In the genomic region with DNA sequence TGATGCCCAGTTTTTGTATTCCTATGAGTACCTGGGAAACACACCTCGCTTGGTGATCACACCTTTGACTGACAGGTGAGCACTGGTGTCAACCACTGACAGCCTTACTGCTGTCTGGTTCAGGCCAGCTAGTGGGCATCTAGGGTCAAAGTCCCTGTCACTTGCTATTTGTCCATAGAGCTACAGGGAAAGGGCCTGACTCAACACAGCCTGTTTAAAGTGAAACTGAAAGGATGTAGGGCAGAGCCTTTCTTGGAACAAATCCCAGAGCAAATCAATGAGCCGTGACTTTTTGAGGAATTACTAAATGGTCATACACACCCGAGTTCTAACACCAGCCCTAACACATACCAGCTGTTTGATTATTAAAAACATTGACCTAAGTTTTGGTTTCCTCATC, we compare ENCODE assay signal across 17 cellular contexts.
DNase-seq lines count a peak whose midpoint lies in the region; ATAC-seq and TF ChIP-seq lines count a peak whose summit lies in the region.
"Had no signal": no experiment of that assay in that cellular context is flagged by ENCODE, and none has a peak within 500 bp of the region (broad histone marks: within the 10 kb centered on the region; RNA-seq: fewer than 3 reads in every experiment).

No MANE protein-coding gene starts in this region.

- peak overlapping the region in 1 of 4 donors; percentile 15 for H3K27ac ChIP-seq in body of pancreas
- H3K27ac ChIP-seq in left lung, result no peak overlapping the region
- H3K27ac ChIP-seq in uterus, result no peak overlapping the region
- H3K27ac ChIP-seq: BLaER1 treated with 17β-estradiol and CSF1 and Interleukin-3, amounts not matched to agents 10 nM and 100 nM; prostate gland; SJCRH30 had no signal

- H3K36me3 ChIP-seq in MG63 (no peaks in the 10 kb centered on the region), body of pancreas (replicated peaks in 1 of 2; ENCODE audit: insufficient read depth in 1 of 2, low read depth in 2 of 2) (no peaks in the 10 kb centered on the region), left lung (no peaks in the 10 kb centered on the region), uterus (no peaks in the 10 kb centered on the region)
- H3K36me3 ChIP-seq: BLaER1 treated with 17β-estradiol and CSF1 and Interleukin-3, amounts not matched to agents 10 nM and 100 nM; prostate gland; SJCRH30 had no signal

- H3K4me1 ChIP-seq in body of pancreas (no peaks in the 10 kb centered on the region), left lung (no peaks in the 10 kb centered on the region), uterus (no peaks in the 10 kb centered on the region)
- H3K4me1 ChIP-seq: prostate gland, SJCRH30 had no signal

- TF ChIP-seq CTCF in body of pancreas (IDR thresholded peaks at IDR 0.05) (no peak), left lung (IDR thresholded peaks at IDR 0.05) (no peak), uterus (IDR thresholded peaks at IDR 0.05) (no peak)

- H3K4me3 ChIP-seq in MG63, result no peak overlapping the region
- H3K4me3 ChIP-seq in body of pancreas, result no peak overlapping the region
- no peak overlapping the region for H3K4me3 ChIP-seq in left lung
- no peak overlapping the region for H3K4me3 ChIP-seq in uterus
- H3K4me3 ChIP-seq: BLaER1 treated with 17β-estradiol and CSF1 and Interleukin-3, amounts not matched to agents 10 nM and 100 nM; prostate gland; SJCRH30 had no signal

- in situ Hi-C loops in Caki2 (cut with HindIII; ENCODE audit: low pct_unique_long_range_greater_than_20kb, low sequenced_read_pairs), result no loop called here

- no peak for TF ChIP-seq POLR2A in body of pancreas (IDR thresholded peaks at IDR 0.05)
- no peak for TF ChIP-seq POLR2A in uterus (IDR thresholded peaks at IDR 0.05)

- peak; percentile 38 for ATAC-seq in body of pancreas
- peak; percentile 44 for ATAC-seq in left lung
- ATAC-seq: activated T-helper 17 cell treated with anti-CD3 and anti-CD28 coated beads, Interleukin-2, amount 50 U/mL, for 72 hours had no signal

- DNase-seq in Caki2 (ENCODE audit: low read depth), result peak; percentile 73
- DNase-seq in MG63, result peak; percentile 5
- peak in 3 of 4 donors; percentile 13 to 38 (median 14) for DNase-seq in body of pancreas
- no peak for DNase-seq in left lung
- DNase-seq in medulla oblongata (ENCODE audit: extremely low spot score), result no peak
- DNase-seq in uterus, result no peak
- no peak for DNase-seq in NCI-H1048 (lab: John Stamatoyannopoulos, UW)
- DNase-seq in GM19240 (ENCODE audit: insufficient read length, low spot score), result no peak
- DNase-seq: activated CD4-positive, alpha-beta memory T cell treated with anti-CD3 and anti-CD28 coated beads for 36 hours; effector CD4-positive, alpha-beta T cell; foreskin fibroblast; NCI-H146; NCI-H748 treated with DMSO at 0.1 percent for 48 hours had no signal

- H3K27me3 ChIP-seq in MG63 (no peaks in the 10 kb centered on the region), body of pancreas (no peaks in the 10 kb centered on the region), left lung (no peaks in the 10 kb centered on the region), uterus (no peaks in the 10 kb centered on the region)
- H3K27me3 ChIP-seq: BLaER1 treated with 17β-estradiol and CSF1 and Interleukin-3, amounts not matched to agents 10 nM and 100 nM; SJCRH30 had no signal

- H3K9me3 ChIP-seq in MG63 (no peaks in the 10 kb centered on the region), body of pancreas (no peaks in the 10 kb centered on the region), left lung (peaks cover 0 to 1% of the 10 kb centered on the region in 2 donors), uterus (no peaks in the 10 kb centered on the region)
- H3K9me3 ChIP-seq: BLaER1 treated with 17β-estradiol and CSF1 and Interleukin-3, amounts not matched to agents 10 nM and 100 nM; prostate gland; SJCRH30 had no signal

- WGBS in body of pancreas, 2 donors, result 25 to 32% methylated on average over 3 of the region's 3 CpGs

- intact Hi-C loops in body of pancreas (cut with DNase I) (no loop called here), left lung (cut with DNase I) (no loop called here), uterus (cut with DNase I; ENCODE audit: low total_unique reads) (no loop called here)

Comparison
In these comparisons a context has a peak if more than half of its experiments do, and no peak if none do; other contexts are left out.
1. DNase-seq: peak in Caki2 (single experiment), MG63 (single experiment) and body of pancreas (3 of 4); none in left lung (0 of 2), medulla oblongata (single experiment), uterus (0 of 2), NCI-H1048 (single experiment) and GM19240 (single experiment).